9 cellular contexts compared by ENCODE assay signal in genomic region chr2:136247204-136247990, GRCh38.
A peak's percentile ranks its signal among the peaks of the same experiment; 100 is the strongest.
DNase-seq lines count a peak whose midpoint lies in the region; ATAC-seq and TF ChIP-seq lines count a peak whose summit lies in the region.
"Had no signal": no experiment of that assay in that cellular context is flagged by ENCODE, and none has a peak within 500 bp of the region (broad histone marks: within the 10 kb centered on the region; RNA-seq: fewer than 3 reads in every experiment).

No MANE protein-coding gene starts in this region.

- no peaks in the 10 kb centered on the region for H3K9me3 ChIP-seq in right cardiac atrium (ENCODE audit: control insufficient read depth, low read length)

- peak; percentile 65 for DNase-seq in activated CD8-positive, alpha-beta memory T cell treated with anti-CD3 and anti-CD28 coated beads, Interleukin-2, amount 50 U/mL, for 48 hours
- no peak for DNase-seq in activated CD8-positive, alpha-beta memory T cell treated with anti-CD3 and anti-CD28 coated beads for 24 hours
- DNase-seq in activated B cell treated with CpG ODN at 0.5 μM for 24 hours = no peak
- peak in 2 of 3 donors; percentile 55 to 68 for DNase-seq in right cardiac atrium
- DNase-seq in stimulated activated naive CD8-positive, alpha-beta T cell treated with anti-CD3 and anti-CD28 coated beads, Interleukin-15, Interleukin-2, amounts not matched to agents 100 U/mL and 50 U/mL, for 24 hours = peak; percentile 61
- no peak for DNase-seq in COR-L47 (lab: John Stamatoyannopoulos, UW)
- DNase-seq in NCI-H1436 treated with DMSO at 0.1 percent for 48 hours (lab: John Stamatoyannopoulos, UW) = no peak

- 58% methylated on average over 7 of the region's 7 CpGs for WGBS in right cardiac atrium

- H3K4me3 ChIP-seq in right cardiac atrium (ENCODE audit: low read length) = no peak overlapping the region

- no peak overlapping the region for H3K27ac ChIP-seq in right cardiac atrium (ENCODE audit: low read length)
- H3K27ac ChIP-seq: parathyroid adenoma had no signal

- peak overlapping the region; percentile 56 for H3K27ac Mint-ChIP-seq in activated B cell treated with CpG ODN at 0.5 μM for 24 hours

- intact Hi-C loops in activated B cell treated with CpG ODN at 0.5 μM for 24 hours (cut with micrococcal nuclease) (no loop called here), right cardiac atrium (cut with DNase I) (no loop called here)

- H3K4me1 Mint-ChIP-seq in activated B cell treated with CpG ODN at 0.5 μM for 24 hours = peaks cover 66% of the 10 kb centered on the region

- TF ChIP-seq CTCF in activated B cell treated with CpG ODN at 0.5 μM for 24 hours (IDR thresholded peaks at IDR 0.05) = no peak

- POLR2A ChIA-PET in activated B cell treated with CpG ODN at 0.5 μM for 24 hours (lab: Charles Lee) = interaction anchor here (0.6 to 7.9 kb wide), 12 partner anchors 8 to 136 kb away, joined by 3 to 57 read pairs (median 9); partner anchors contain the start of gene CXCR4

- peaks cover 3% of the 10 kb centered on the region for H3K4me1 ChIP-seq in right cardiac atrium (ENCODE audit: control insufficient read depth, insufficient read depth, low read length)
- H3K4me1 ChIP-seq: parathyroid adenoma had no signal

- no peaks in the 10 kb centered on the region for H3K27me3 ChIP-seq in right cardiac atrium (ENCODE audit: control insufficient read depth, insufficient read depth)

- CTCF ChIA-PET in activated B cell treated with CpG ODN at 0.5 μM for 24 hours (lab: Charles Lee) = interaction anchor here (0.6 kb wide), 2 partner anchors 28 to 1791 kb away, joined by 3 read pairs; no protein-coding TSS in a partner anchor

- H3K27me3 Mint-ChIP-seq in activated B cell treated with CpG ODN at 0.5 μM for 24 hours = no peaks in the 10 kb centered on the region

- ATAC-seq in activated B cell treated with CpG ODN at 0.5 μM for 24 hours (ENCODE audit: low read depth) (no peak), right cardiac atrium (peak; percentile 10 to 45), HG02884 (IDR thresholded peaks at IDR 0.05; ENCODE audit: unreplicated experiment) (no peak)
- peak; percentile 39 for ATAC-seq in stimulated activated naive CD8-positive, alpha-beta T cell treated with anti-CD3 and anti-CD28 coated beads, Interleukin-15, Interleukin-2, amounts not matched to agents 100 U/mL and 50 U/mL, for 24 hours

- H3K36me3 Mint-ChIP-seq in activated B cell treated with CpG ODN at 0.5 μM for 24 hours (ENCODE audit: low read depth) = no peaks in the 10 kb centered on the region

- H3K9me3 Mint-ChIP-seq in activated B cell treated with CpG ODN at 0.5 μM for 24 hours = no peaks in the 10 kb centered on the region

- H3K4me3 Mint-ChIP-seq in activated B cell treated with CpG ODN at 0.5 μM for 24 hours = no peak overlapping the region

Comparison
In these comparisons a context has a peak if more than half of its experiments do, and no peak if none do; other contexts are left out.
1. DNase-seq: peak in activated CD8-positive, alpha-beta memory T cell treated with anti-CD3 and anti-CD28 coated beads, Interleukin-2, amount 50 U/mL, for 48 hours (single experiment), right cardiac atrium (2 of 3) and stimulated activated naive CD8-positive, alpha-beta T cell treated with anti-CD3 and anti-CD28 coated beads, Interleukin-15, Interleukin-2, amounts not matched to agents 100 U/mL and 50 U/mL, for 24 hours (single experiment); none in activated CD8-positive, alpha-beta memory T cell treated with anti-CD3 and anti-CD28 coated beads for 24 hours (single experiment), activated B cell treated with CpG ODN at 0.5 μM for 24 hours (single experiment), COR-L47 (single experiment) and NCI-H1436 treated with DMSO at 0.1 percent for 48 hours (single experiment).
2. ATAC-seq: peak in right cardiac atrium (2 of 2) and stimulated activated naive CD8-positive, alpha-beta T cell treated with anti-CD3 and anti-CD28 coated beads, Interleukin-15, Interleukin-2, amounts not matched to agents 100 U/mL and 50 U/mL, for 24 hours (single experiment); none in activated B cell treated with CpG ODN at 0.5 μM for 24 hours (single experiment) and HG02884 (single experiment).